14 cellular contexts compared by ENCODE assay signal in the genomic region with DNA sequence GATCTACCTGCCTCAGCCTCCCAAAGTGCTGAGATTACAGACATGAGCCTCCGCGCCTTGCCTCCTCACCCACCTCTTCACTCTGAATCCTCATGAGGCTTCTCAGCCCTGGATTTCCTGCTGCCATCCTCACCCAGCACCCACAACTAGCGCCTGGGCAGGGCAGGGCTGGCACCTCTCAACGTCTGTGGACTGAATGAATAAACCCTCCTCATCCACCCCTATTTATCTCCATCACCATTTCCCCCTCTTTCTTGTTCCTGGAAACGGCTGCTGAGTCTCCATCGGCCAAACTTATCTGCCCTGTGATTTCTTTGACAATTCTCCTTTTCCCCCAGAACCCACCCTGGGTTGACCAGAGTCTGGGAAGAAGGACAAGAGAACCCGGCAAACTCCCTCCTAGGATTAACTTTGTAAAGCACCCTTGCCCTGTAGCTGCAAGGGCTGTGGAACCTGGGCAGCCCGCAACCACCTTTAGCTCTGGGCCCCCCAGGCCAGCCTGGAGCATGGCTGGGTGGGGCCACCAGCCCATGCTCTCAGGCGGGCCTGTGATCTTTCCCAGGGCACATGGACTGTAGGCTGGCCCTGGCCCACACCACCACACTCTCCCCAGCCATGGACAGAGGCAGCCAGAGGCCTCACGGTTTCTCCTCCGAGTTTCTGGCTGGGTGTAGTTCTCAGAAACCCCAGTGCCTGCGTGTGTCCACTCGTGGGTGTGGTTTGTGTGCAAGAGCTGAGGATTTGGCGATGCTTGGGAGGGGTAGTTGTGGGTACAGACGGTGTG. TPM values are rescaled to one million over a fixed set of nuclear protein-coding genes. Genes with fewer than 3 reads are reported as not detected.
A peak's percentile ranks its signal among the peaks of the same experiment; 100 is the strongest.
DNase-seq lines count a peak whose midpoint lies in the region; ATAC-seq and TF ChIP-seq lines count a peak whose summit lies in the region.
"Had no signal": no experiment of that assay in that cellular context is flagged by ENCODE, and none has a peak within 500 bp of the region (broad histone marks: within the 10 kb centered on the region; RNA-seq: fewer than 3 reads in every experiment).

No MANE protein-coding gene starts in this region.

- no peak overlapping the region for H2BK5ac ChIP-seq in H9 (ENCODE audit: insufficient read length, low read length)

- H3K79me1 ChIP-seq in H9 (ENCODE audit: insufficient read depth, low read depth, low read length, poor library complexity, severe bottlenecking): no peaks in the 10 kb centered on the region

- no peak overlapping the region for H2BK20ac ChIP-seq in H9 (ENCODE audit: low read depth, low read length, poor library complexity, severe bottlenecking)

- no peak overlapping the region for H2BK15ac ChIP-seq in H9 (ENCODE audit: low read depth, low read length)

- no peaks in the 10 kb centered on the region; a peak in 1 of 5 replicates for H3K9me3 Mint-ChIP-seq in H9

- no peak for ATAC-seq in omental fat pad (ENCODE audit: low FRiP score)
- ATAC-seq in GM18498 (IDR thresholded peaks at IDR 0.05; ENCODE audit: unreplicated experiment): no peak

- H4K8ac ChIP-seq in H9 (replicated peaks; ENCODE audit: insufficient read length, low read depth, low read length): no peak overlapping the region

- H4K20me1 ChIP-seq in H9 (ENCODE audit: control insufficient read depth, insufficient read depth, insufficient read length): no peaks in the 10 kb centered on the region

- H2BK120ac ChIP-seq in H9 (ENCODE audit: low read depth, low read length, poor library complexity, severe bottlenecking): no peak overlapping the region

- H3K27ac Mint-ChIP-seq in H9: peak overlapping the region in 2 of 3 experiments; percentile 79 to 81; a peak in 3 of 7 replicates

- H3K23ac ChIP-seq in H9 (ENCODE audit: insufficient read length, low read depth, low read length): no peak overlapping the region

- H2AFZ ChIP-seq in H9 (ENCODE audit: low read length): no peak overlapping the region

- H2AK5ac ChIP-seq in H9 (ENCODE audit: insufficient read length, low read length): no peak overlapping the region

- no peaks in the 10 kb centered on the region; the same call in 1 of the 2 replicates for H3K27me3 ChIP-seq in H9 (ENCODE audit: insufficient read depth, low read length)
- H3K27me3 ChIP-seq: left lung, vagina had no signal

- H3K4me3 Mint-ChIP-seq in H9: peak overlapping the region in 1 of 2 experiments; percentile 30; a peak in 1 of 5 replicates

- peaks cover 4% of the 10 kb centered on the region; the same call in 1 of the 2 replicates for H3K4me1 ChIP-seq in H9 (ENCODE audit: insufficient read depth, low read length)
- H3K4me1 ChIP-seq: adrenal gland had no signal

- H3K56ac ChIP-seq in H9 (ENCODE audit: insufficient read length, low read depth, low read length): no peak overlapping the region

- peaks cover 8% of the 10 kb centered on the region for H3K23me2 ChIP-seq in H9 (ENCODE audit: insufficient read length, low read depth, low read length, poor library complexity, severe bottlenecking)

- no peak for TF ChIP-seq CTCF in H9 (conservative IDR thresholded peaks at IDR 0.05)
- no peak for TF ChIP-seq CTCF in omental fat pad (IDR thresholded peaks at IDR 0.05)

- no peak overlapping the region for H4K91ac ChIP-seq in H9 (ENCODE audit: insufficient read length, low read depth, low read length)

- H3K4me1 Mint-ChIP-seq in H9: peaks cover 33 to 42% of the 10 kb centered on the region in 2 experiments

- no peak overlapping the region for H3K18ac ChIP-seq in H9 (ENCODE audit: insufficient read length, low read depth, low read length)

- no peak overlapping the region for H3K14ac ChIP-seq in H9 (ENCODE audit: insufficient read depth, low read length)

- no peak overlapping the region for H2BK12ac ChIP-seq in H9 (ENCODE audit: insufficient read length, low read depth, low read length)

- WGBS in H9 (ENCODE audit: extremely low coverage, insufficient read length, low lambda C conversion rate): no CpG with 5 or more reads among the region's 15 CpGs

- no peak overlapping the region for H3T11ph ChIP-seq in H9 (ENCODE audit: low read length)

- peaks cover 9% of the 10 kb centered on the region; the same call in 1 of the 2 replicates for H3K27me3 Mint-ChIP-seq in H9 (ENCODE audit: low read depth)

- no peak overlapping the region for H3K4me2 ChIP-seq in H9 (ENCODE audit: insufficient read depth, insufficient read length, low read length)

- no peaks in the 10 kb centered on the region for H3K9me3 ChIP-seq in H9 (ENCODE audit: control insufficient read depth, low read depth, low read length)
- H3K9me3 ChIP-seq: adrenal gland, left lung, vagina had no signal

- H3K79me2 ChIP-seq in H9 (ENCODE audit: insufficient read depth, low read length): no peaks in the 10 kb centered on the region; the same call in 1 of the 2 replicates

- H4K5ac ChIP-seq in H9 (ENCODE audit: insufficient read length, low read depth, low read length): no peak overlapping the region

- H3K9ac ChIP-seq in H9 (ENCODE audit: extremely low read depth, insufficient read length, low read length): no peak overlapping the region

- H3K4ac ChIP-seq in H9 (ENCODE audit: low read depth, low read length): no peak overlapping the region

- H3K27ac ChIP-seq in H9 (ENCODE audit: insufficient read length, low read depth, low read length): no peak overlapping the region
- H3K27ac ChIP-seq: adrenal gland, vagina had no signal

- no peaks in the 10 kb centered on the region; a peak in 1 of 7 replicates for H3K36me3 Mint-ChIP-seq in H9 (ENCODE audit: insufficient read depth in 1 of 3, low read depth in 3 of 3)

- DNase-seq in H9 (no peak), omental fat pad (ENCODE audit: low spot score) (no peak), GF-D8 (lab: John Stamatoyannopoulos, UW) (no peak), NCI-H187 (lab: John Stamatoyannopoulos, UW) (no peak)
- peak; percentile 40 to 51 for DNase-seq in activated CD4-positive, alpha-beta T cell treated with anti-CD3 and anti-CD28 coated beads, Interleukin-2, amount 50 U/mL, for 48 hours
- DNase-seq in effector CD4-positive, alpha-beta T cell: peak; percentile 23
- DNase-seq in stimulated activated CD4-positive, alpha-beta T cell treated with anti-CD3 and anti-CD28 coated beads, Interleukin-1b, Interleukin-23, amount 100 ng/mL, for 48 hours: peak; percentile 32
- DNase-seq: adrenal gland, DMS153, left lung, NCI-H446 treated with DMSO at 0.1 percent for 48 hours had no signal

RNA-seq across cellular contexts. Expression of a gene that starts 2.4 kb away (rescaled TPM):
- 0.77 and 1.1 TPM in 2 replicates for total RNA-seq in H9 (2021)
- total RNA-seq in omental fat pad: 1 to 10 TPM in 3 of 4 donors, under 1 TPM in 1; 0.46 to 4.4 (median 1.1) TPM
- total RNA-seq: fibroblast of lung had no signal

RNA-seq across cellular contexts. Expression of a gene that starts 13.5 kb away (rescaled TPM):
- 107 TPM in 2 replicates for total RNA-seq in H9 (2021)
- 10 to 100 TPM in 2 of 4 donors, 1 to 10 TPM in 2; 6.1 to 27.1 (median 8.5) TPM for total RNA-seq in omental fat pad

Comparison
In these comparisons a context has a peak if more than half of its experiments do, and no peak if none do; other contexts are left out.
1. DNase-seq: peak in activated CD4-positive, alpha-beta T cell treated with anti-CD3 and anti-CD28 coated beads, Interleukin-2, amount 50 U/mL, for 48 hours (2 of 2), effector CD4-positive, alpha-beta T cell (single experiment) and stimulated activated CD4-positive, alpha-beta T cell treated with anti-CD3 and anti-CD28 coated beads, Interleukin-1b, Interleukin-23, amount 100 ng/mL, for 48 hours (single experiment); none in H9 (single experiment), omental fat pad (single experiment), GF-D8 (single experiment) and NCI-H187 (0 of 2).